8 cellular contexts compared by ENCODE assay signal in genomic region chr2:218229239-218229638, GRCh38. TPM values are rescaled to one million over a fixed set of nuclear protein-coding genes. Genes with fewer than 3 reads are reported as not detected.
A peak's percentile ranks its signal among the peaks of the same experiment; 100 is the strongest.
DNase-seq lines count a peak whose midpoint lies in the region; ATAC-seq and TF ChIP-seq lines count a peak whose summit lies in the region.

No MANE protein-coding gene starts in this region.

- TF ChIP-seq POLR2A in body of pancreas (IDR thresholded peaks at IDR 0.05), result no peak

- H3K27me3 ChIP-seq in body of pancreas, result no peaks in the 10 kb centered on the region

- ATAC-seq in Right ventricle myocardium inferior, result peak; percentile 70
- peak; percentile 88 for ATAC-seq in HG02884 (IDR thresholded peaks at IDR 0.05; ENCODE audit: unreplicated experiment)
- no peak for ATAC-seq in body of pancreas

- H3K27ac ChIP-seq in body of pancreas, result peak overlapping the region in 3 of 4 donors; percentile 10 to 67 (median 13)

- no peak for DNase-seq in Right ventricle myocardium inferior (ENCODE audit: missing footprints)
- DNase-seq in cardiac septum (ENCODE audit: low spot score), result no peak
- peak; percentile 70 for DNase-seq in OCI-M1 (lab: John Stamatoyannopoulos, UW)
- DNase-seq in body of pancreas, result peak in 1 of 4 donors; percentile 27
- DNase-seq in lung microvascular endothelial cell (ENCODE audit: low read depth in 2 of 2), result peak; percentile 69 to 86
- DNase-seq in NCI-H2227 (lab: John Stamatoyannopoulos, UW; ENCODE audit: unreplicated experiment), result no peak
- no peak for DNase-seq in NCI-H774 (lab: John Stamatoyannopoulos, UW)

- intact Hi-C loops in Right ventricle myocardium inferior (cut with DNase I), result no loop called here
- intact Hi-C loops in cardiac septum (cut with DNase I), result no loop called here
- intact Hi-C loops in body of pancreas (cut with DNase I), result no loop called here

- H3K9me3 ChIP-seq in body of pancreas, result no peaks in the 10 kb centered on the region

- 24 to 25% methylated on average over 3 of the region's 3 CpGs for whole genome bisulfite sequencing in body of pancreas, 2 donors

- H3K4me1 ChIP-seq in body of pancreas, result peaks cover 46% of the 10 kb centered on the region

- H3K36me3 ChIP-seq in body of pancreas (replicated peaks in 1 of 2; ENCODE audit: insufficient read depth in 1 of 2, low read depth in 2 of 2), result peaks cover 0 to 1% of the 10 kb centered on the region in 2 donors

- TF ChIP-seq CTCF in body of pancreas (IDR thresholded peaks at IDR 0.05), result no peak

- H3K4me3 ChIP-seq in body of pancreas, result no peak overlapping the region

RNA-seq across cellular contexts. Expression of gene ARPC2, which starts 12.2 kb away (rescaled TPM):
- total RNA-seq in Right ventricle myocardium inferior (142 TPM), cardiac septum (172 TPM), body of pancreas (10 to 100 TPM; 68.6 to 96.2 TPM), lung microvascular endothelial cell (213 and 281 TPM in 2 replicates)

RNA-seq across cellular contexts. Expression of gene GPBAR1, which starts 31.6 kb away (rescaled TPM):
- total RNA-seq in Right ventricle myocardium inferior, result 2.0 TPM
- 1.2 TPM for total RNA-seq in cardiac septum
- 10 to 100 TPM in 1 of 2 donors, 1 to 10 TPM in 1; 3.1 to 90.3 TPM for total RNA-seq in body of pancreas
- total RNA-seq in lung microvascular endothelial cell, result under 0.01 TPM in 1 of 2 replicates, not detected in the other

RNA-seq across cellular contexts. Expression of gene AAMP, which starts 40.7 kb away (rescaled TPM):
- total RNA-seq in Right ventricle myocardium inferior, result 50.6 TPM
- 56.3 TPM for total RNA-seq in cardiac septum
- total RNA-seq in body of pancreas, result 100 to 1,000 TPM in 1 of 2 donors, 10 to 100 TPM in 1; 61.5 to 114 TPM
- total RNA-seq in lung microvascular endothelial cell, result 111 and 116 TPM in 2 replicates

RNA-seq across cellular contexts. Expression of gene PNKD, which starts 41.1 kb away (rescaled TPM):
- total RNA-seq in Right ventricle myocardium inferior (67.0 TPM), cardiac septum (72.6 TPM), body of pancreas (10 to 100 TPM; 17.1 to 21.3 TPM), lung microvascular endothelial cell (19.2 and 20.0 TPM in 2 replicates)

Comparison
In these comparisons a context has a peak if more than half of its experiments do, and no peak if none do; other contexts are left out.
1. DNase-seq: peak in OCI-M1 (single experiment) and lung microvascular endothelial cell (2 of 2); none in Right ventricle myocardium inferior (single experiment), cardiac septum (single experiment), NCI-H2227 (single experiment) and NCI-H774 (single experiment).